ENCODE assay signal across 14 cellular contexts in the genomic region with DNA sequence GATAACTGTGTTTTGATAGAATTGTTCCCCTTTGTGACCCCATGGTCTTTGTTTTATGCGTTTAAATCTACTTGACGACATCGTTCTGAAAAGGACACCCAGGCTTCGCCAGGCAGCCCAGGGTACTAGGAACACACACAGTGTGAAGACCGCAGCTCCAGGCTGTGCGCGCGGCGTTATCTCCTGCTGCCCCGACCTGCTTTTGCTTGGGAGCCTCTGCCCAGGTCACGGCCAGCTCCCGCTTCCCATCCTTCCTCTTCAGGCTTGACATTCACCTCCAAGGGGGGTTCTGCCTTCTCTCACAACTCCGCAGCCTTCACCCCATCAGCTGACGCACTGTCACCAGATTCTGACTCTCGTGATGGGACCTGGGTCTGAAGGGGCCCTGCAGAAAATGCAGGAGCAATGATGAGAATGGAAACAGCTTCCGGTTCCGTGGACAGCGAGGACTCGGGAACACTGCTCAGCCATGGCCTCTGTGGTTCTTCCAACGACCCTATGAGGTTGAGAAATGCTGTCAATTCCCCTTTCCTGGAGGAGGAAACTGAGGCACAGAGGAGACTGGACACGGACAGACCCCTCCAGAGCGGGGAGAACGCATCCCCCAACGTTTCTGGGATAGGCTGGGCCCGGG. TPM values are rescaled to one million over a fixed set of nuclear protein-coding genes. Genes with fewer than 3 reads are reported as not detected.
DNase-seq lines count a peak whose midpoint lies in the region; ATAC-seq and TF ChIP-seq lines count a peak whose summit lies in the region.
"Had no signal": no experiment of that assay in that cellular context is flagged by ENCODE, and none has a peak within 500 bp of the region (broad histone marks: within the 10 kb centered on the region; RNA-seq: fewer than 3 reads in every experiment).

No MANE protein-coding gene starts in this region.

- H3K27ac ChIP-seq in coronary artery (peak overlapping the region in 1 of 2 donors; percentile 71), muscle layer of colon (ENCODE audit: low read depth, low read length) (peak overlapping the region; percentile 7), subcutaneous abdominal adipose tissue (ENCODE audit: low read depth, low read length) (peak overlapping the region; percentile 50), RWPE1 (no peak overlapping the region), spleen (peak overlapping the region in 3 of 8 donors; percentile 23 to 36 (median 34))

- POLR2A ChIA-PET in RWPE1 (lab: Yijun Ruan, JAX; ENCODE audit: low non-redundant PET), result no interaction called here

- H3K9me3 ChIP-seq in muscle layer of colon (ENCODE audit: low read length), result no peaks in the 10 kb centered on the region
- H3K9me3 ChIP-seq in subcutaneous abdominal adipose tissue (ENCODE audit: control insufficient read depth in 5 of 5, low read length in 5 of 5), result no peaks in the 10 kb centered on the region
- no peaks in the 10 kb centered on the region for H3K9me3 ChIP-seq in spleen

- WGBS in spleen, 5 donors, result 71 to 88% (median 79%) methylated on average over 20 to 25 of the region's 25 CpGs

- H3K9ac ChIP-seq in muscle layer of colon (ENCODE audit: low read length), result no peak overlapping the region
- peak overlapping the region in 2 of 5 donors; percentile 21 to 57 for H3K9ac ChIP-seq in subcutaneous abdominal adipose tissue (ENCODE audit: low read length in 5 of 5)

- H3K36me3 ChIP-seq in H7 (replicated peaks; ENCODE audit: control insufficient read depth, insufficient read depth, low read length) (no peaks in the 10 kb centered on the region), muscle layer of colon (ENCODE audit: insufficient read depth, low read length) (no peaks in the 10 kb centered on the region), subcutaneous abdominal adipose tissue (ENCODE audit: control insufficient read depth in 5 of 5, insufficient read depth in 5 of 5, low read length in 5 of 5) (no peaks in the 10 kb centered on the region), spleen (no peaks in the 10 kb centered on the region)

- intact Hi-C loops in spleen (cut with DNase I; ENCODE audit: low total_unique reads), result no loop called here

- H3K27me3 ChIP-seq in H7 (ENCODE audit: control insufficient read depth, insufficient read depth, low read length), result peaks cover 21% of the 10 kb centered on the region
- no peaks in the 10 kb centered on the region for H3K27me3 ChIP-seq in muscle layer of colon (ENCODE audit: control insufficient read depth in 1 of 2, insufficient read depth in 2 of 2, low read length in 2 of 2)
- H3K27me3 ChIP-seq in subcutaneous abdominal adipose tissue (ENCODE audit: control insufficient read depth in 5 of 5, insufficient read depth in 4 of 5, low read length in 5 of 5), result peaks cover 0 to 8% (median 6%) of the 10 kb centered on the region in 5 donors
- H3K27me3 ChIP-seq in spleen (replicated peaks in 1 of 7), result peaks cover 0 to 85% (median 25%) of the 10 kb centered on the region in 7 donors

- H3K4me1 ChIP-seq in muscle layer of colon (ENCODE audit: insufficient read depth, low read length), result peaks cover 57% of the 10 kb centered on the region
- peaks cover 6 to 62% (median 42%) of the 10 kb centered on the region in 5 donors for H3K4me1 ChIP-seq in subcutaneous abdominal adipose tissue (ENCODE audit: control insufficient read depth in 5 of 5, insufficient read depth in 5 of 5, low read length in 5 of 5)
- peaks cover 11 to 71% (median 39%) of the 10 kb centered on the region in 6 donors for H3K4me1 ChIP-seq in spleen

- H3K4me3 ChIP-seq in H7 (ENCODE audit: insufficient read depth, low read depth, low read length) (no peak overlapping the region), coronary artery (peak overlapping the region; percentile 69), muscle layer of colon (ENCODE audit: low read depth in 1 of 2, low read length in 2 of 2) (peak overlapping the region in 1 of 2 donors; percentile 27), subcutaneous abdominal adipose tissue (ENCODE audit: low read depth in 1 of 5, low read length in 5 of 5) (peak overlapping the region in 2 of 5 donors; percentile 17 to 61), spleen (peak overlapping the region in 4 of 8 donors; percentile 10 to 64 (median 31))

- ATAC-seq in GM19035 (IDR thresholded peaks at IDR 0.05; ENCODE audit: unreplicated experiment), result no peak
- ATAC-seq: activated CD4-positive, CD25-positive, alpha-beta regulatory T cell treated with anti-CD3 and anti-CD28 coated beads, Interleukin-2, amount 50 U/mL, for 24 hours; stimulated activated naive CD8-positive, alpha-beta T cell treated with anti-CD3 and anti-CD28 coated beads, Interleukin-15, Interleukin-2, amounts not matched to agents 100 U/mL and 50 U/mL, for 24 hours had no signal

- no peak for TF ChIP-seq POLR2A in spleen (IDR thresholded peaks at IDR 0.05)

- TF ChIP-seq CTCF in coronary artery (IDR thresholded peaks at IDR 0.05) (no peak), RWPE1 (conservative IDR thresholded peaks at IDR 0.05; ENCODE audit: low read depth) (no peak), spleen (IDR thresholded peaks at IDR 0.05 in 8 of 11, conservative IDR thresholded peaks at IDR 0.05 in 3 of 11) (no peak)

- CTCF ChIA-PET in RWPE1 (lab: Yijun Ruan, JAX), result interaction anchor here (0.8 kb wide), 1 partner anchor 134 kb away, joined by 3 read pairs; no protein-coding TSS in a partner anchor

- DNase-seq in H7 (peak; percentile 55), coronary artery (ENCODE audit: low spot score) (no peak), RWPE1 (ENCODE audit: low spot score) (no peak), spleen (no peak)
- DNase-seq: activated naive CD4-positive, alpha-beta T cell treated with anti-CD3 and anti-CD28 coated beads for 36 hours; kidney glomerular epithelial cell; naive thymus-derived CD4-positive, alpha-beta T cell; NCI-H774; stimulated activated naive CD8-positive, alpha-beta T cell treated with anti-CD3 and anti-CD28 coated beads, Interleukin-15, Interleukin-2, amounts not matched to agents 100 U/mL and 50 U/mL, for 24 hours had no signal

RNA-seq across cellular contexts. Expression of a gene that starts 0.5 kb away (rescaled TPM):
- total RNA-seq in H7 (2014; rRNA removed; shearing (Covaris generic)), result 3.8 and 4.6 TPM in 2 replicates
- total RNA-seq in spleen, result 1 to 10 TPM; 1.2 to 5.5 (median 3.1) TPM
- 1 to 10 TPM in 2 of 3 donors, under 1 TPM in 1; 0.26 to 2.5 (median 1.9) TPM for polyA plus RNA-seq in spleen
- total RNA-seq: activated naive CD4-positive, alpha-beta T cell treated with anti-CD3 and anti-CD28 coated beads for 36 hours; naive thymus-derived CD4-positive, alpha-beta T cell; T-helper 1 cell treated with Interleukin-12 subunit alpha and Interleukin-12 subunit beta and Interleukin-4 antibody, amounts not matched to agents 30 ng/mL and 1 ng/mL, for 36 hours had no signal
- polyA plus RNA-seq: naive thymus-derived CD4-positive, alpha-beta T cell had no signal
